ENCODE assay signal across 8 cellular contexts in genomic region chr13:108176685-108177274, GRCh38. TPM values are rescaled to one million over a fixed set of nuclear protein-coding genes. Genes with fewer than 3 reads are reported as not detected.
DNase-seq lines count a peak whose midpoint lies in the region; ATAC-seq and TF ChIP-seq lines count a peak whose summit lies in the region.

No MANE protein-coding gene starts in this region.

- peak in 5 of 9 donors; percentile 11 to 52 (median 33) for TF ChIP-seq CTCF in heart right ventricle (IDR thresholded peaks at IDR 0.05)
- peak; percentile 55 for TF ChIP-seq CTCF in LNCaP clone FGC (IDR thresholded peaks at IDR 0.05; ENCODE audit: control insufficient read depth, extremely low read depth, insufficient read depth)
- TF ChIP-seq CTCF in fibroblast of lung (conservative IDR thresholded peaks at IDR 0.05 in 1 of 2, IDR thresholded peaks at IDR 0.05 in 1 of 2; ENCODE audit: low read depth in 1 of 2, low read length in 2 of 2), result peak; percentile 33 to 53

- no peak overlapping the region for H3K4me2 ChIP-seq in fibroblast of lung (ENCODE audit: extremely low read depth, insufficient read depth, low read length)

- H3K4me1 ChIP-seq in heart right ventricle (no peaks in the 10 kb centered on the region), fibroblast of lung (ENCODE audit: control insufficient read depth, extremely low read depth, insufficient read depth, low read length) (no peaks in the 10 kb centered on the region)

- ATAC-seq in heart right ventricle (no peak), left cardiac atrium (no peak), GM21825 (IDR thresholded peaks at IDR 0.05; ENCODE audit: unreplicated experiment) (no peak)

- peaks cover 0 to 26% (median 9%) of the 10 kb centered on the region in 11 donors for H3K9me3 ChIP-seq in heart right ventricle
- no peaks in the 10 kb centered on the region for H3K9me3 ChIP-seq in fibroblast of lung (ENCODE audit: control insufficient read depth, insufficient read depth, low read depth, low read length)

- H4K20me1 ChIP-seq in fibroblast of lung (ENCODE audit: control insufficient read depth, extremely low read depth, insufficient read depth, low read length), result no peaks in the 10 kb centered on the region

- DNase-seq in heart right ventricle (no peak), left cardiac atrium (no peak), LNCaP clone FGC (ENCODE audit: low read depth) (no peak), fibroblast of lung (ENCODE audit: low read depth in 2 of 2) (peak in 1 of 2 donors; percentile 12), cerebellum (ENCODE audit: low spot score) (no peak)
- peak; percentile 73 for DNase-seq in activated CD8-positive, alpha-beta memory T cell treated with anti-CD3 and anti-CD28 coated beads for 24 hours
- DNase-seq in stimulated activated CD4-positive, alpha-beta T cell treated with anti-CD3 and anti-CD28 coated beads, Interleukin-1b, Interleukin-23, amount 100 ng/mL, for 4 hours (ENCODE audit: low read depth in 2 of 2), result peak; percentile 47 to 51

- H3K27ac ChIP-seq in heart right ventricle, result no peak overlapping the region
- no peak overlapping the region for H3K27ac ChIP-seq in fibroblast of lung (ENCODE audit: insufficient read depth, low read length)

- no peaks in the 10 kb centered on the region for H3K79me2 ChIP-seq in fibroblast of lung (ENCODE audit: control insufficient read depth, insufficient read depth, low read length)

- H3K9ac ChIP-seq in fibroblast of lung (ENCODE audit: insufficient read depth, low read length), result no peak overlapping the region

- H3K4me3 ChIP-seq in heart right ventricle, result no peak overlapping the region
- no peak overlapping the region for H3K4me3 ChIP-seq in LNCaP clone FGC (ENCODE audit: low read depth, low read length)
- no peak overlapping the region for H3K4me3 ChIP-seq in fibroblast of lung (replicated peaks in 1 of 4; ENCODE audit: control extremely low read depth in 1 of 4, insufficient read depth in 1 of 4, low read depth in 3 of 4, low read length in 4 of 4)

- WGBS in heart right ventricle, 2 donors, result 50 to 56% methylated on average over 8 of the region's 8 CpGs

- H2AFZ ChIP-seq in fibroblast of lung (ENCODE audit: low read length), result no peak overlapping the region

- intact Hi-C loops in heart right ventricle (cut with DNase I) (no loop called here), left cardiac atrium (cut with DNase I) (no loop called here)

- H3K36me3 ChIP-seq in heart right ventricle, result no peaks in the 10 kb centered on the region
- no peaks in the 10 kb centered on the region for H3K36me3 ChIP-seq in fibroblast of lung (ENCODE audit: control insufficient read depth, insufficient read depth, low read length)

- H3K27me3 ChIP-seq in heart right ventricle (no peaks in the 10 kb centered on the region), fibroblast of lung (ENCODE audit: control insufficient read depth, insufficient read depth, low read length) (no peaks in the 10 kb centered on the region)

RNA-seq across cellular contexts. Expression of gene LIG4, which starts 38.6 kb away (rescaled TPM):
- 10 to 100 TPM in 2 of 10 donors, 1 to 10 TPM in 8; 7.0 to 12.6 (median 9.3) TPM for total RNA-seq in heart right ventricle
- polyA plus RNA-seq in heart right ventricle, result 10 to 100 TPM in 1 of 2 donors, 1 to 10 TPM in 1; 3.7 to 16.2 TPM
- 10 to 100 TPM in 1 of 2 donors, 1 to 10 TPM in 1; 8.1 to 12.1 TPM for total RNA-seq in left cardiac atrium
- total RNA-seq in fibroblast of lung, result 7.7 and 11.6 TPM in 2 replicates
- polyA plus RNA-seq in fibroblast of lung, result 7.8 and 9.4 TPM in 2 replicates
- polyA plus RNA-seq in fibroblast of lung (2012), result 5.6 and 6.8 TPM in 2 replicates
- 0.59 and 1.2 TPM in 2 replicates for polyA minus RNA-seq in fibroblast of lung (ENCODE audit: low replicate concordance)
- total RNA-seq in cerebellum, result 16.7 TPM

RNA-seq across cellular contexts. Expression of gene ABHD13, which starts 41.4 kb away (rescaled TPM):
- 1 to 10 TPM; 3.3 to 5.9 (median 4.6) TPM for total RNA-seq in heart right ventricle
- 1 to 10 TPM; 3.1 to 3.7 TPM for polyA plus RNA-seq in heart right ventricle
- 1 to 10 TPM; 4.9 to 6.8 TPM for total RNA-seq in left cardiac atrium
- total RNA-seq in fibroblast of lung, result 7.1 and 7.7 TPM in 2 replicates
- 7.2 and 9.7 TPM in 2 replicates for polyA plus RNA-seq in fibroblast of lung
- 4.5 and 5.8 TPM in 2 replicates for polyA plus RNA-seq in fibroblast of lung (2012)
- polyA minus RNA-seq in fibroblast of lung (ENCODE audit: low replicate concordance), result 0.12 and 0.19 TPM in 2 replicates
- 13.3 TPM for total RNA-seq in cerebellum

Comparison
In these comparisons a context has a peak if more than half of its experiments do, and no peak if none do; other contexts are left out.
1. DNase-seq: peak in activated CD8-positive, alpha-beta memory T cell treated with anti-CD3 and anti-CD28 coated beads for 24 hours (single experiment) and stimulated activated CD4-positive, alpha-beta T cell treated with anti-CD3 and anti-CD28 coated beads, Interleukin-1b, Interleukin-23, amount 100 ng/mL, for 4 hours (2 of 2); none in heart right ventricle (0 of 2), left cardiac atrium (single experiment), LNCaP clone FGC (single experiment) and cerebellum (single experiment).
2. Peak in every context shown above with its lines, with median percentiles within 50 percentile points of each other: CTCF ChIP-seq.